Comparison of ENCODE assay signal across 13 cellular contexts in genomic region chr11:12818333-12819015, GRCh38.
DNase-seq lines count a peak whose midpoint lies in the region; ATAC-seq and TF ChIP-seq lines count a peak whose summit lies in the region.
"Had no signal": no experiment of that assay in that cellular context is flagged by ENCODE, and none has a peak within 500 bp of the region (broad histone marks: within the 10 kb centered on the region; RNA-seq: fewer than 3 reads in every experiment).

No MANE protein-coding gene starts in this region.

- ATAC-seq in SK-N-SH treated with all-trans-retinoic acid at 6 μM for 48 hours = no peak; the same call in 2 of the 3 replicates
- ATAC-seq in RWPE2 (ENCODE audit: low read depth) = peak; percentile 84
- ATAC-seq in GM18858 (IDR thresholded peaks at IDR 0.05; ENCODE audit: unreplicated experiment) = no peak
- ATAC-seq in activated naive CD8-positive, alpha-beta T cell treated with anti-CD3 and anti-CD28 coated beads, Interleukin-2, amount 50 U/mL, for 24 hours = no peak
- no peak for ATAC-seq in HG02571 (IDR thresholded peaks at IDR 0.05; ENCODE audit: unreplicated experiment)
- ATAC-seq: activated CD4-positive, CD25-positive, alpha-beta regulatory T cell treated with anti-CD3 and anti-CD28 coated beads, Interleukin-2, amount 50 U/mL, for 24 hours; activated T-cell treated with anti-CD3 and anti-CD28 coated beads, Interleukin-2, amount 50 U/mL, for 72 hours; left colon had no signal

- H4K20me1 ChIP-seq in SK-N-SH (ENCODE audit: insufficient read depth) = peaks cover 59% of the 10 kb centered on the region

- H3K36me3 Mint-ChIP-seq in activated naive CD8-positive, alpha-beta T cell treated with anti-CD3 and anti-CD28 coated beads, Interleukin-2, amount 50 U/mL, for 24 hours (ENCODE audit: low read depth) = no peaks in the 10 kb centered on the region

- peaks cover 5 to 21% of the 10 kb centered on the region in 2 experiments for H3K36me3 ChIP-seq in SK-N-SH (replicated peaks in 1 of 2; ENCODE audit: control insufficient read depth in 1 of 2, insufficient read depth in 2 of 2, low read length in 1 of 2)
- H3K36me3 ChIP-seq in RWPE2 (ENCODE audit: low read depth) = no peaks in the 10 kb centered on the region
- no peaks in the 10 kb centered on the region for H3K36me3 ChIP-seq in subcutaneous abdominal adipose tissue (ENCODE audit: control insufficient read depth in 5 of 5, insufficient read depth in 5 of 5, low read length in 5 of 5)
- H3K36me3 ChIP-seq: cardiac muscle cell had no signal

- no peak overlapping the region for H3K4me3 Mint-ChIP-seq in activated naive CD8-positive, alpha-beta T cell treated with anti-CD3 and anti-CD28 coated beads, Interleukin-2, amount 50 U/mL, for 24 hours
- H3K4me3 Mint-ChIP-seq: activated T-cell treated with anti-CD3 and anti-CD28 coated beads, Interleukin-2, amount 50 U/mL, for 72 hours had no signal

- peaks cover 27% of the 10 kb centered on the region for H3F3A ChIP-seq in SK-N-SH (replicated peaks; ENCODE audit: insufficient read depth)

- no peak overlapping the region for H2AFZ ChIP-seq in SK-N-SH (ENCODE audit: low read depth)

- no peak overlapping the region for H3K4me3 ChIP-seq in SK-N-SH (ENCODE audit: low read depth in 2 of 2, low read length in 1 of 2)
- no peak overlapping the region for H3K4me3 ChIP-seq in RWPE2 (ENCODE audit: severe bottlenecking)
- no peak overlapping the region for H3K4me3 ChIP-seq in fibroblast of pulmonary artery (replicated peaks; ENCODE audit: low read depth, low read length)
- H3K4me3 ChIP-seq in subcutaneous abdominal adipose tissue (ENCODE audit: low read depth in 1 of 5, low read length in 5 of 5) = no peak overlapping the region
- H3K4me3 ChIP-seq: cardiac muscle cell had no signal

- no peaks in the 10 kb centered on the region for H3K27me3 ChIP-seq in SK-N-SH (ENCODE audit: insufficient read depth)
- H3K27me3 ChIP-seq in RWPE2 (ENCODE audit: insufficient read depth, poor library complexity, severe bottlenecking) = no peaks in the 10 kb centered on the region
- H3K27me3 ChIP-seq in subcutaneous abdominal adipose tissue (ENCODE audit: control insufficient read depth in 5 of 5, insufficient read depth in 4 of 5, low read length in 5 of 5) = no peaks in the 10 kb centered on the region
- H3K27me3 ChIP-seq: cardiac muscle cell had no signal

- TF ChIP-seq CTCF in SK-N-SH (IDR thresholded peaks at IDR 0.05) (no peak), RWPE2 (IDR thresholded peaks at IDR 0.05; ENCODE audit: poor library complexity, severe bottlenecking) (no peak), fibroblast of pulmonary artery (IDR thresholded peaks at IDR 0.05; ENCODE audit: low read length, missing control alignments) (no peak)

- peaks cover 93% of the 10 kb centered on the region for H3K79me2 ChIP-seq in SK-N-SH (ENCODE audit: insufficient read depth)

- POLR2A ChIA-PET in SK-N-SH (lab: Yijun Ruan, JAX) = no interaction called here

- no peak for TF ChIP-seq RAD21 in SK-N-SH (IDR thresholded peaks at IDR 0.05; ENCODE audit: low read length)

- no peaks in the 10 kb centered on the region for H3K4me1 Mint-ChIP-seq in activated naive CD8-positive, alpha-beta T cell treated with anti-CD3 and anti-CD28 coated beads, Interleukin-2, amount 50 U/mL, for 24 hours

- H3K27me3 Mint-ChIP-seq in activated naive CD8-positive, alpha-beta T cell treated with anti-CD3 and anti-CD28 coated beads, Interleukin-2, amount 50 U/mL, for 24 hours = peaks cover 23% of the 10 kb centered on the region

- no peak for DNase-seq in SK-N-SH
- no peak for DNase-seq in RWPE2 (ENCODE audit: low spot score)
- peak; percentile 86 for DNase-seq in fibroblast of pulmonary artery (ENCODE audit: low read depth)
- no peak for DNase-seq in activated naive CD8-positive, alpha-beta T cell treated with anti-CD3 and anti-CD28 coated beads, Interleukin-2, amount 50 U/mL, for 24 hours
- DNase-seq: activated T-cell treated with anti-CD3 and anti-CD28 coated beads, Interleukin-2, amount 50 U/mL, for 72 hours; left colon; stimulated activated naive CD4-positive, alpha-beta T cell treated with Interleukin-2 at 50 U/mL for 16 hours had no signal

- peak overlapping the region; percentile 34; the same call in 1 of the 2 replicates for H3K4me2 ChIP-seq in SK-N-SH

- CTCF ChIA-PET in SK-N-SH (lab: Yijun Ruan, JAX) = interaction anchor here (1.0 to 1.1 kb wide), 4 partner anchors 9 to 487 kb away, joined by 3 read pairs; no protein-coding TSS in a partner anchor

- H3K27ac ChIP-seq in SK-N-SH (ENCODE audit: low read depth in 2 of 2, low read length in 1 of 2) (peak overlapping the region; percentile 40 to 57; a peak in 3 of 4 replicates), RWPE2 (ENCODE audit: poor library complexity, severe bottlenecking) (peak overlapping the region; percentile 70), subcutaneous abdominal adipose tissue (ENCODE audit: low read depth, low read length) (peak overlapping the region; percentile 91)
- H3K27ac ChIP-seq: cardiac muscle cell had no signal

- H3K9me2 ChIP-seq in SK-N-SH = no peaks in the 10 kb centered on the region

- H3K27ac Mint-ChIP-seq in activated naive CD8-positive, alpha-beta T cell treated with anti-CD3 and anti-CD28 coated beads, Interleukin-2, amount 50 U/mL, for 24 hours = no peak overlapping the region
- H3K27ac Mint-ChIP-seq: activated T-cell treated with anti-CD3 and anti-CD28 coated beads, Interleukin-2, amount 50 U/mL, for 72 hours had no signal

- H3K9me3 Mint-ChIP-seq in activated naive CD8-positive, alpha-beta T cell treated with anti-CD3 and anti-CD28 coated beads, Interleukin-2, amount 50 U/mL, for 24 hours = no peaks in the 10 kb centered on the region
- H3K9me3 Mint-ChIP-seq: activated T-cell treated with anti-CD3 and anti-CD28 coated beads, Interleukin-2, amount 50 U/mL, for 72 hours had no signal

- 81% methylated on average over 4 of the region's 4 CpGs for WGBS in SK-N-SH (ENCODE audit: low lambda C conversion rate)

- H3K4me1 ChIP-seq in SK-N-SH (ENCODE audit: control insufficient read depth in 1 of 2, insufficient read depth in 2 of 2, low read depth in 1 of 2, low read length in 1 of 2) (peaks cover 52 to 73% of the 10 kb centered on the region in 2 experiments), RWPE2 (ENCODE audit: insufficient read depth, poor library complexity, severe bottlenecking) (peaks cover 39% of the 10 kb centered on the region), subcutaneous abdominal adipose tissue (ENCODE audit: control insufficient read depth in 5 of 5, insufficient read depth in 5 of 5, low read length in 5 of 5) (peaks cover 15 to 51% (median 48%) of the 10 kb centered on the region in 5 donors)

- TF ChIP-seq EP300 in SK-N-SH (IDR thresholded peaks at IDR 0.05; ENCODE audit: borderline replicate concordance in 1 of 2, low read depth in 1 of 2, low read length in 1 of 2) = no peak

- no peak overlapping the region for H3K9ac ChIP-seq in SK-N-SH
- no peak overlapping the region for H3K9ac ChIP-seq in subcutaneous abdominal adipose tissue (ENCODE audit: low read length in 5 of 5)

- H3K9me3 ChIP-seq in SK-N-SH (no peaks in the 10 kb centered on the region), RWPE2 (ENCODE audit: severe bottlenecking) (no peaks in the 10 kb centered on the region), subcutaneous abdominal adipose tissue (ENCODE audit: control insufficient read depth in 5 of 5, low read length in 5 of 5) (no peaks in the 10 kb centered on the region)

TF ChIP-seq in SK-N-SH, 30 proteins besides CTCF, POLR2A, EP300 and RAD21:
- peak; percentile 4; the same call in 1 of the 2 replicates for TF ChIP-seq TCF12 (IDR thresholded peaks at IDR 0.05)
- no peak for TF ChIP-seq MEF2A (IDR thresholded peaks at IDR 0.05; ENCODE audit: borderline replicate concordance, low read depth)
- no peak for TF ChIP-seq FOXM1 (IDR thresholded peaks at IDR 0.05; ENCODE audit: low read depth)
- TF ChIP-seq FOSL2 (IDR thresholded peaks at IDR 0.05; ENCODE audit: borderline replicate concordance, low read depth) = peak; percentile 41; the same call in 1 of the 2 replicates
TF ChIP-seq in SK-N-SH: peak in this region for 2.

TF ChIP-seq in SK-N-SH treated with all-trans-retinoic acid at 6 μM for 48 hours, 23 proteins besides CTCF, POLR2A, EP300 and RAD21 (continues in another document):
- TF ChIP-seq OSR1 (CRISPR knock-in tag; IDR thresholded peaks at IDR 0.05) = no peak
- TF ChIP-seq ISL1 (CRISPR knock-in tag; IDR thresholded peaks at IDR 0.05) = no peak
- no peak for TF ChIP-seq CSDC2 (CRISPR knock-in tag; IDR thresholded peaks at IDR 0.05)
- TF ChIP-seq ZNF565 (CRISPR knock-in tag; conservative IDR thresholded peaks at IDR 0.05; ENCODE audit: low read depth) = no peak
- TF ChIP-seq CREB5 (CRISPR knock-in tag; IDR thresholded peaks at IDR 0.05; ENCODE audit: low read depth) = no peak
- no peak for TF ChIP-seq ZC3H10 (CRISPR knock-in tag; IDR thresholded peaks at IDR 0.05)
- TF ChIP-seq, protein P1, sequence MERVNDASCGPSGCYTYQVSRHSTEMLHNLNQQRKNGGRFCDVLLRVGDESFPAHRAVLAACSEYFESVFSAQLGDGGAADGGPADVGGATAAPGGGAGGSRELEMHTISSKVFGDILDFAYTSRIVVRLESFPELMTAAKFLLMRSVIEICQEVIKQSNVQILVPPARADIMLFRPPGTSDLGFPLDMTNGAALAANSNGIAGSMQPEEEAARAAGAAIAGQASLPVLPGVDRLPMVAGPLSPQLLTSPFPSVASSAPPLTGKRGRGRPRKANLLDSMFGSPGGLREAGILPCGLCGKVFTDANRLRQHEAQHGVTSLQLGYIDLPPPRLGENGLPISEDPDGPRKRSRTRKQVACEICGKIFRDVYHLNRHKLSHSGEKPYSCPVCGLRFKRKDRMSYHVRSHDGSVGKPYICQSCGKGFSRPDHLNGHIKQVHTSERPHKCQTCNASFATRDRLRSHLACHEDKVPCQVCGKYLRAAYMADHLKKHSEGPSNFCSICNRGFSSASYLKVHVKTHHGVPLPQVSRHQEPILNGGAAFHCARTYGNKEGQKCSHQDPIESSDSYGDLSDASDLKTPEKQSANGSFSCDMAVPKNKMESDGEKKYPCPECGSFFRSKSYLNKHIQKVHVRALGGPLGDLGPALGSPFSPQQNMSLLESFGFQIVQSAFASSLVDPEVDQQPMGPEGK (CRISPR knock-in tag; IDR thresholded peaks at IDR 0.05; ENCODE audit: borderline replicate concordance) = no peak
- TF ChIP-seq BACH2 (CRISPR knock-in tag; IDR thresholded peaks at IDR 0.05; ENCODE audit: borderline replicate concordance) = no peak
- TF ChIP-seq SNAI2 (CRISPR knock-in tag; IDR thresholded peaks at IDR 0.05) = no peak
- TF ChIP-seq ZNF8 (CRISPR knock-in tag; IDR thresholded peaks at IDR 0.05) = no peak
